In genomic region chr10:46019541-46020343, GRCh38 we compare ENCODE assay signal across 11 cellular contexts. TPM values are rescaled to one million over a fixed set of nuclear protein-coding genes. Genes with fewer than 3 reads are reported as not detected.
DNase-seq lines count a peak whose midpoint lies in the region; ATAC-seq and TF ChIP-seq lines count a peak whose summit lies in the region.
"Had no signal": no experiment of that assay in that cellular context is flagged by ENCODE, and none has a peak within 500 bp of the region (broad histone marks: within the 10 kb centered on the region; RNA-seq: fewer than 3 reads in every experiment).

No MANE protein-coding gene starts in this region.

- peak; percentile 59 for DNase-seq in CD1c-positive myeloid dendritic cell (ENCODE audit: extremely low spot score)
- peak; percentile 63 for DNase-seq in NOMO-1 treated with dmso at 0.1 percent for 144 hours (lab: John Stamatoyannopoulos, UW; ENCODE audit: unreplicated experiment)
- DNase-seq in endothelial cell (ENCODE audit: low spot score): no peak
- DNase-seq in stimulated activated CD4-positive, alpha-beta T cell treated with anti-CD3 and anti-CD28 coated beads, Interleukin-2, amount 100 ng/mL, for 24 hours: no peak
- DNase-seq in HuH-7.5 (ENCODE audit: low spot score): no peak
- DNase-seq: activated gamma-delta T cell treated with Interleukin-2 at 50 U/mL for 16 hours, EL, NCI-H526 had no signal

- no peak for TF ChIP-seq CTCF in endothelial cell (IDR thresholded peaks at IDR 0.05; ENCODE audit: unreplicated experiment)
- no peak for TF ChIP-seq CTCF in nephron (IDR thresholded peaks at IDR 0.05; ENCODE audit: unreplicated experiment in 3 of 3)

- H3K36me3 Mint-ChIP-seq in endothelial cell (ENCODE audit: low read depth, unreplicated experiment) (peaks cover 6% of the 10 kb centered on the region), nephron (ENCODE audit: low read depth) (peaks cover 18% of the 10 kb centered on the region)

- H3K27ac Mint-ChIP-seq in endothelial cell (ENCODE audit: unreplicated experiment) (peak overlapping the region; percentile 92), nephron (peak overlapping the region in 2 of 3 experiments; percentile 62 to 77)

- peak overlapping the region; percentile 57 for H3K4me3 Mint-ChIP-seq in endothelial cell (ENCODE audit: unreplicated experiment)
- peak overlapping the region in 2 of 3 experiments; percentile 3 to 21 for H3K4me3 Mint-ChIP-seq in nephron

- no peak for ATAC-seq in GM19351 (IDR thresholded peaks at IDR 0.05; ENCODE audit: unreplicated experiment)
- no peak for ATAC-seq in HG03280 (IDR thresholded peaks at IDR 0.05; ENCODE audit: unreplicated experiment)

- H3K27me3 Mint-ChIP-seq in endothelial cell (ENCODE audit: unreplicated experiment) (peaks cover 1% of the 10 kb centered on the region), nephron (ENCODE audit: low read depth) (no peaks in the 10 kb centered on the region)

- H3K9me3 Mint-ChIP-seq in endothelial cell (ENCODE audit: unreplicated experiment): no peaks in the 10 kb centered on the region
- no peaks in the 10 kb centered on the region for H3K9me3 Mint-ChIP-seq in nephron

- H3K4me1 Mint-ChIP-seq in endothelial cell (ENCODE audit: unreplicated experiment): peaks cover 54% of the 10 kb centered on the region
- peaks cover 48% of the 10 kb centered on the region for H3K4me1 Mint-ChIP-seq in nephron

RNA-seq across cellular contexts. Expression of gene NCOA4, which starts 10.7 kb away (rescaled TPM):
- total RNA-seq in endothelial cell (ENCODE audit: unreplicated experiment): 191 TPM

RNA-seq across cellular contexts. Expression of gene MSMB, which starts 26.3 kb away (rescaled TPM):
- not detected for total RNA-seq in endothelial cell (ENCODE audit: unreplicated experiment)

RNA-seq across cellular contexts. Expression of gene TIMM23, which starts 47.5 kb away (rescaled TPM):
- total RNA-seq in endothelial cell (ENCODE audit: unreplicated experiment): 57.9 TPM

Comparison
In these comparisons a context has a peak if more than half of its experiments do, and no peak if none do; other contexts are left out.
1. DNase-seq: peak in CD1c-positive myeloid dendritic cell (single experiment) and NOMO-1 treated with dmso at 0.1 percent for 144 hours (single experiment); none in endothelial cell (single experiment), stimulated activated CD4-positive, alpha-beta T cell treated with anti-CD3 and anti-CD28 coated beads, Interleukin-2, amount 100 ng/mL, for 24 hours (0 of 2) and HuH-7.5 (single experiment).